In genomic region chr6:82818727-82819126, GRCh38 we compare ENCODE assay signal across 23 cellular contexts.
DNase-seq lines count a peak whose midpoint lies in the region; ATAC-seq, FAIRE-seq and TF ChIP-seq lines count a peak whose summit lies in the region.
"Had no signal": no experiment of that assay in that cellular context is flagged by ENCODE, and none has a peak within 500 bp of the region (broad histone marks: within the 10 kb centered on the region; RNA-seq: fewer than 3 reads in every experiment).

No MANE protein-coding gene starts in this region.

- peaks cover 2% of the 10 kb centered on the region for H3K9me3 Mint-ChIP-seq in astrocyte (ENCODE audit: unreplicated experiment)
- H3K9me3 Mint-ChIP-seq: dendritic cell treated with granulocyte-macrophage colony-stimulating factor and Interleukin-4, amounts not matched to agents 40 ng/mL and 50 ng/mL, for 4 days; stimulated activated effector memory CD8-positive, alpha-beta T cell treated with anti-CD3 and anti-CD28 coated beads, Interleukin-12 subunit alpha, Interleukin-12 subunit beta, amount 100 ng/mL, for 72 hours had no signal

- no peaks in the 10 kb centered on the region for H4K20me1 ChIP-seq in astrocyte (ENCODE audit: insufficient read depth, low read length)

- no peak overlapping the region for H2AFZ ChIP-seq in astrocyte (ENCODE audit: low read depth, low read length)

- intact Hi-C loops in Right ventricle myocardium inferior (cut with DNase I): no loop called here

- no peaks in the 10 kb centered on the region for H3K9me3 ChIP-seq in astrocyte (ENCODE audit: insufficient read depth, low read depth, low read length)
- H3K9me3 ChIP-seq: ovary, tibial artery had no signal

- no peak for ATAC-seq in Right ventricle myocardium inferior
- ATAC-seq: left colon; mucosa of descending colon; stimulated activated effector memory CD8-positive, alpha-beta T cell treated with anti-CD3 and anti-CD28 coated beads, Interleukin-12 subunit alpha, Interleukin-12 subunit beta, amount 100 ng/mL, for 72 hours had no signal

- no peak for TF ChIP-seq CTCF in astrocyte (IDR thresholded peaks at IDR 0.05; ENCODE audit: insufficient read depth, low read depth, low read length)
- TF ChIP-seq CTCF in foreskin fibroblast (IDR thresholded peaks at IDR 0.05; ENCODE audit: low read depth, low read length): no peak

- peak; percentile 59 for FAIRE-seq in astrocyte (lab: Jason Lieb, UNC)
- FAIRE-seq: A204.1 had no signal

- no peak overlapping the region for H3K27ac Mint-ChIP-seq in astrocyte (ENCODE audit: unreplicated experiment)
- H3K27ac Mint-ChIP-seq: dendritic cell treated with granulocyte-macrophage colony-stimulating factor and Interleukin-4, amounts not matched to agents 40 ng/mL and 50 ng/mL, for 4 days; stimulated activated effector memory CD8-positive, alpha-beta T cell treated with anti-CD3 and anti-CD28 coated beads, Interleukin-12 subunit alpha, Interleukin-12 subunit beta, amount 100 ng/mL, for 72 hours had no signal

- H3K79me2 ChIP-seq in astrocyte (ENCODE audit: insufficient read depth, low read length): no peaks in the 10 kb centered on the region

- H3K4me1 Mint-ChIP-seq in astrocyte (ENCODE audit: low read depth, unreplicated experiment): no peaks in the 10 kb centered on the region
- H3K4me1 Mint-ChIP-seq: stimulated activated effector memory CD8-positive, alpha-beta T cell treated with anti-CD3 and anti-CD28 coated beads, Interleukin-12 subunit alpha, Interleukin-12 subunit beta, amount 100 ng/mL, for 72 hours had no signal

- no peaks in the 10 kb centered on the region for H3K36me3 ChIP-seq in astrocyte (ENCODE audit: insufficient read depth, low read length)
- H3K36me3 ChIP-seq: ovary, tibial artery had no signal

- no peak overlapping the region for H3K4me3 Mint-ChIP-seq in astrocyte (ENCODE audit: unreplicated experiment)
- H3K4me3 Mint-ChIP-seq: dendritic cell treated with granulocyte-macrophage colony-stimulating factor and Interleukin-4, amounts not matched to agents 40 ng/mL and 50 ng/mL, for 4 days; stimulated activated effector memory CD8-positive, alpha-beta T cell treated with anti-CD3 and anti-CD28 coated beads, Interleukin-12 subunit alpha, Interleukin-12 subunit beta, amount 100 ng/mL, for 72 hours had no signal

- H3K36me3 Mint-ChIP-seq in astrocyte (ENCODE audit: low read depth, unreplicated experiment): no peaks in the 10 kb centered on the region
- H3K36me3 Mint-ChIP-seq: stimulated activated effector memory CD8-positive, alpha-beta T cell treated with anti-CD3 and anti-CD28 coated beads, Interleukin-12 subunit alpha, Interleukin-12 subunit beta, amount 100 ng/mL, for 72 hours had no signal

- peaks cover 5% of the 10 kb centered on the region for H3K4me1 ChIP-seq in astrocyte (ENCODE audit: insufficient read depth, low read length)
- H3K4me1 ChIP-seq: tibial artery had no signal

- H3K27me3 Mint-ChIP-seq in astrocyte (ENCODE audit: low read depth, unreplicated experiment): peaks cover 2% of the 10 kb centered on the region
- H3K27me3 Mint-ChIP-seq: dendritic cell treated with granulocyte-macrophage colony-stimulating factor and Interleukin-4, amounts not matched to agents 40 ng/mL and 50 ng/mL, for 4 days had no signal

- H3K27me3 ChIP-seq in astrocyte (ENCODE audit: insufficient read depth, low read length): no peaks in the 10 kb centered on the region
- H3K27me3 ChIP-seq: ovary, tibial artery had no signal

- peak; percentile 36 for DNase-seq in A172 (ENCODE audit: low spot score)
- peak; percentile 41 for DNase-seq in HCEC 1CT
- DNase-seq in astrocyte (ENCODE audit: low read depth): peak; percentile 77
- DNase-seq in foreskin fibroblast: peak; percentile 28 to 47
- no peak for DNase-seq in CD1c-positive myeloid dendritic cell (ENCODE audit: extremely low spot score)
- DNase-seq in Right ventricle myocardium inferior (ENCODE audit: missing footprints): no peak
- DNase-seq in activated T-cell treated with anti-CD3 and anti-CD28 coated beads, Interleukin-2, amount 50 U/mL, for 48 hours: no peak
- DNase-seq in inferior parietal cortex (ENCODE audit: extremely low spot score): no peak
- DNase-seq: amniotic stem cell, hippocampal formation, left colon, MM.1S, mucosa of descending colon, NCI-H187 treated with DMSO at 0.1 percent for 48 hours, NCI-H69, ovary, T-helper 1 cell, tibial artery had no signal

- H3K4me2 ChIP-seq in astrocyte (ENCODE audit: low read length): peak overlapping the region; percentile 15

- H3K27ac ChIP-seq in astrocyte (ENCODE audit: low read depth, low read length): no peak overlapping the region
- H3K27ac ChIP-seq: ovary, skin epidermis, tibial artery, VCaP had no signal

- H3K9ac ChIP-seq in astrocyte (ENCODE audit: low read length): no peak overlapping the region

- H3K4me3 ChIP-seq in astrocyte (ENCODE audit: insufficient read depth, low read depth, low read length) (no peak overlapping the region), foreskin fibroblast (ENCODE audit: low read depth in 1 of 2, low read length in 2 of 2) (no peak overlapping the region)
- H3K4me3 ChIP-seq: mucosa of descending colon, ovary, skin epidermis, tibial artery had no signal

Comparison
In these comparisons a context has a peak if more than half of its experiments do, and no peak if none do; other contexts are left out.
1. DNase-seq: peak in A172 (single experiment), HCEC 1CT (single experiment), astrocyte (single experiment) and foreskin fibroblast (2 of 2); none in CD1c-positive myeloid dendritic cell (single experiment), Right ventricle myocardium inferior (single experiment), activated T-cell treated with anti-CD3 and anti-CD28 coated beads, Interleukin-2, amount 50 U/mL, for 48 hours (0 of 2) and inferior parietal cortex (single experiment).